Comparison of ENCODE assay signal across 9 cellular contexts in genomic region chr15:41971089-41971892, GRCh38. TPM values are rescaled to one million over a fixed set of nuclear protein-coding genes. Genes with fewer than 3 reads are reported as not detected.
DNase-seq lines count a peak whose midpoint lies in the region; ATAC-seq and TF ChIP-seq lines count a peak whose summit lies in the region.
"Had no signal": no experiment of that assay in that cellular context is flagged by ENCODE, and none has a peak within 500 bp of the region (broad histone marks: within the 10 kb centered on the region; RNA-seq: fewer than 3 reads in every experiment).

No MANE protein-coding gene starts in this region.

- CTCF ChIA-PET in CD4-positive, alpha-beta memory T cell (lab: Charles Lee; ENCODE audit: partially characterized antibody), result interaction anchor here (1.2 to 5.9 kb wide), 3 partner anchors 9 to 35 kb away, joined by 3 to 71 read pairs (median 24); no protein-coding TSS in a partner anchor
- CTCF ChIA-PET in Panc1 (lab: Charles Lee), result interaction anchor here (1.6 kb wide), 1 partner anchor 198 kb away, joined by 5 read pairs; no protein-coding TSS in a partner anchor

- peaks cover 0 to 12% of the 10 kb centered on the region in 2 donors for H3K36me3 Mint-ChIP-seq in CD4-positive, alpha-beta memory T cell

- H3K9me3 Mint-ChIP-seq in CD4-positive, alpha-beta memory T cell, result no peaks in the 10 kb centered on the region

- no peaks in the 10 kb centered on the region for H3K36me3 ChIP-seq in CD4-positive, alpha-beta memory T cell (ENCODE audit: insufficient read depth, low read length)
- H3K36me3 ChIP-seq in Panc1 (ENCODE audit: control insufficient read depth, insufficient read depth, low read length) (no peaks in the 10 kb centered on the region; the same call in 1 of the 2 replicates), gastroesophageal sphincter (no peaks in the 10 kb centered on the region), ovary (no peaks in the 10 kb centered on the region), tibial nerve (no peaks in the 10 kb centered on the region)

- peaks cover 35 to 62% (median 48%) of the 10 kb centered on the region in 4 donors for H3K4me1 Mint-ChIP-seq in CD4-positive, alpha-beta memory T cell

- BruUV-seq in Panc1 (replicated peaks; lab: Mats Ljungman, UMichigan), result no TSS peak

- TF ChIP-seq POLR2A in gastroesophageal sphincter (IDR thresholded peaks at IDR 0.05) (peak; percentile 37 to 38), ovary (IDR thresholded peaks at IDR 0.05) (no peak), tibial nerve (IDR thresholded peaks at IDR 0.05) (no peak)

- H3K4me3 Mint-ChIP-seq in CD4-positive, alpha-beta memory T cell, result peak overlapping the region; percentile 92 to 96 (median 94)

- H3K4me3 ChIP-seq in CD4-positive, alpha-beta memory T cell (ENCODE audit: low read length in 2 of 2), result peak overlapping the region; percentile 73 to 79
- H3K4me3 ChIP-seq in Panc1 (ENCODE audit: low read depth in 2 of 2, low read length in 2 of 2), result peak overlapping the region; percentile 85 to 88
- H3K4me3 ChIP-seq in gastroesophageal sphincter, result peak overlapping the region; percentile 75 to 79
- peak overlapping the region; percentile 97 for H3K4me3 ChIP-seq in ovary
- H3K4me3 ChIP-seq in tibial nerve, result peak overlapping the region; percentile 70 to 97 (median 92)

- in situ Hi-C loops in Panc1 (cut with HindIII; ENCODE audit: low pct_unique_long_range_greater_than_20kb, low sequenced_read_pairs), result no loop called here

- 10 to 13% methylated on average over 12 to 15 of the region's 16 CpGs for WGBS in gastroesophageal sphincter (ENCODE audit: low coverage in 1 of 2), 2 donors
- 8 to 9% (median 8%) methylated on average over 16 of the region's 16 CpGs for WGBS in ovary, 3 donors
- 8 to 10% methylated on average over 16 of the region's 16 CpGs for WGBS in tibial nerve, 2 donors

- peak overlapping the region; percentile 85 to 98 (median 96) for H3K27ac Mint-ChIP-seq in CD4-positive, alpha-beta memory T cell

- H3K9me3 ChIP-seq in CD4-positive, alpha-beta memory T cell (ENCODE audit: control insufficient read depth in 1 of 2, low read length in 2 of 2), result no peaks in the 10 kb centered on the region
- H3K9me3 ChIP-seq in Panc1 (ENCODE audit: control insufficient read depth, insufficient read depth, low read depth, low read length), result no peaks in the 10 kb centered on the region
- H3K9me3 ChIP-seq in gastroesophageal sphincter, result no peaks in the 10 kb centered on the region
- H3K9me3 ChIP-seq in ovary, result no peaks in the 10 kb centered on the region
- H3K9me3 ChIP-seq in tibial nerve, result no peaks in the 10 kb centered on the region

- ATAC-seq in GM19372 (IDR thresholded peaks at IDR 0.05; ENCODE audit: low read depth, unreplicated experiment) (peak; percentile 40), HG03520 (IDR thresholded peaks at IDR 0.05; ENCODE audit: unreplicated experiment) (peak; percentile 45), Panc1 (peak; percentile 69), gastroesophageal sphincter (peak; percentile 28)

- no peak for TF ChIP-seq CTCF in Panc1 (IDR thresholded peaks at IDR 0.05)
- TF ChIP-seq CTCF in gastroesophageal sphincter (IDR thresholded peaks at IDR 0.05), result peak in 2 of 4 experiments; percentile 19 to 30
- peak in 1 of 3 donors; percentile 16 for TF ChIP-seq CTCF in ovary (IDR thresholded peaks at IDR 0.05)
- no peak for TF ChIP-seq CTCF in tibial nerve (IDR thresholded peaks at IDR 0.05)

- H3K27me3 Mint-ChIP-seq in CD4-positive, alpha-beta memory T cell, result peaks cover 2 to 5% of the 10 kb centered on the region in 2 donors

- H3K27me3 ChIP-seq in CD4-positive, alpha-beta memory T cell (ENCODE audit: insufficient read depth, low read length), result no peaks in the 10 kb centered on the region
- H3K27me3 ChIP-seq in Panc1 (ENCODE audit: control insufficient read depth, insufficient read depth, low read length), result no peaks in the 10 kb centered on the region
- no peaks in the 10 kb centered on the region for H3K27me3 ChIP-seq in gastroesophageal sphincter
- no peaks in the 10 kb centered on the region for H3K27me3 ChIP-seq in ovary
- no peaks in the 10 kb centered on the region for H3K27me3 ChIP-seq in tibial nerve

- DNase-seq in CD4-positive, alpha-beta memory T cell, result peak; percentile 71 to 92 (median 81)
- DNase-seq in Panc1 (ENCODE audit: low read depth, low spot score) (no peak), ovary (peak; percentile 42 to 61 (median 57)), tibial nerve (ENCODE audit: low spot score in 2 of 2) (peak in 1 of 2 donors; percentile 43)
- peak; percentile 64 for DNase-seq in activated T-helper 9 cell treated with anti-CD3 and anti-CD28 coated beads, Interleukin-2, amount 50 U/mL, for 16 hours (ENCODE audit: low read depth)

- H3K27ac ChIP-seq in CD4-positive, alpha-beta memory T cell (ENCODE audit: low read depth, low read length), result peak overlapping the region; percentile 87
- H3K27ac ChIP-seq in Panc1 (ENCODE audit: low read length), result peak overlapping the region; percentile 81
- H3K27ac ChIP-seq in gastroesophageal sphincter, result peak overlapping the region; percentile 48 to 92 (median 88)
- H3K27ac ChIP-seq in ovary, result peak overlapping the region; percentile 67 to 74
- peak overlapping the region; percentile 87 to 93 (median 90) for H3K27ac ChIP-seq in tibial nerve

- TF ChIP-seq EP300 in gastroesophageal sphincter (IDR thresholded peaks at IDR 0.05) (no peak), ovary (IDR thresholded peaks at IDR 0.05) (no peak), tibial nerve (IDR thresholded peaks at IDR 0.05) (peak in 1 of 2 donors; percentile 43)

- H3K4me1 ChIP-seq in CD4-positive, alpha-beta memory T cell (ENCODE audit: insufficient read depth, low read length), result peaks cover 62% of the 10 kb centered on the region
- H3K4me1 ChIP-seq in Panc1 (ENCODE audit: control insufficient read depth, insufficient read depth, low read length), result peaks cover 29% of the 10 kb centered on the region; the same call in 1 of the 2 replicates
- peaks cover 0 to 51% (median 0%) of the 10 kb centered on the region in 3 donors for H3K4me1 ChIP-seq in gastroesophageal sphincter
- no peaks in the 10 kb centered on the region for H3K4me1 ChIP-seq in ovary (ENCODE audit: insufficient read depth)
- peaks cover 0 to 57% (median 20%) of the 10 kb centered on the region in 4 donors for H3K4me1 ChIP-seq in tibial nerve

- POLR2A ChIA-PET in CD4-positive, alpha-beta memory T cell (lab: Charles Lee; ENCODE audit: partially characterized antibody), result interaction anchor here (1.1 to 9.6 kb wide), 10 partner anchors 10 to 1402 kb away, joined by 3 to 245 read pairs (median 6); partner anchors contain the start of genes GANC, MAPKBP1, RPUSD2 and SPTBN5
- POLR2A ChIA-PET in Panc1 (lab: Charles Lee), result no interaction called here

- intact Hi-C loops in CD4-positive, alpha-beta memory T cell (cut with micrococcal nuclease), result loop anchor here (1.0 to 5.0 kb wide), 6 partner anchors 34 to 554 kb away; partner anchors contain the start of genes GANC, MAPKBP1, MGA and RTF1
- intact Hi-C loops in Panc1 (cut with micrococcal nuclease; ENCODE audit: unreplicated experiment), result no loop called here
- intact Hi-C loops in ovary (cut with DNase I), result no loop called here

RNA-seq across cellular contexts. Expression of gene EHD4, which starts 1.1 kb away (rescaled TPM):
- 10 to 100 TPM; 15.2 to 15.6 TPM for total RNA-seq in CD4-positive, alpha-beta memory T cell
- polyA plus RNA-seq in CD4-positive, alpha-beta memory T cell, result 10 to 100 TPM; 13.9 to 16.4 TPM
- total RNA-seq in Panc1 (2021; ENCODE audit: unreplicated experiment) (43.2 TPM), gastroesophageal sphincter (10 to 100 TPM in 3 of 4 donors, 1 to 10 TPM in 1; 10.0 to 25.4 (median 20.3) TPM), ovary (10 to 100 TPM in 6 of 7 donors, 1 to 10 TPM in 1; 8.8 to 23.3 (median 14.8) TPM), tibial nerve (10 to 100 TPM; 13.2 to 31.5 (median 22.0) TPM)
- 33.9 TPM for polyA plus RNA-seq in Panc1 (2012; ENCODE audit: insufficient read length)
- 10 to 100 TPM; 11.7 to 13.7 TPM for polyA plus RNA-seq in ovary

RNA-seq across cellular contexts. Expression of gene PLA2G4E, which starts 49.6 kb away (rescaled TPM):
- total RNA-seq in CD4-positive, alpha-beta memory T cell, result not detected
- polyA plus RNA-seq in CD4-positive, alpha-beta memory T cell, result not detected
- total RNA-seq in Panc1 (2021; ENCODE audit: unreplicated experiment) (not detected), gastroesophageal sphincter (under 1 TPM in 2 of 4 donors, not detected in 2; 0.08 to 0.67 TPM), ovary (under 1 TPM in 1 of 7 donors, not detected in 6; 0.11 TPM), tibial nerve (not detected)
- not detected for polyA plus RNA-seq in Panc1 (2012; ENCODE audit: insufficient read length)
- polyA plus RNA-seq in ovary, result under 1 TPM in 1 of 2 donors, not detected in 1; 0.02 TPM
- total RNA-seq: glomerular endothelial cell had no signal

Comparison
In these comparisons a context has a peak if more than half of its experiments do, and no peak if none do; other contexts are left out.
1. POLR2A ChIP-seq: peak in gastroesophageal sphincter (2 of 2); none in ovary (single experiment) and tibial nerve (0 of 2).
2. Peak in every context shown above with its lines, with median percentiles within 50 percentile points of each other: H3K27ac ChIP-seq, H3K4me3 ChIP-seq and ATAC-seq.